ENCODE assay signal across 34 cellular contexts in the genomic region with DNA sequence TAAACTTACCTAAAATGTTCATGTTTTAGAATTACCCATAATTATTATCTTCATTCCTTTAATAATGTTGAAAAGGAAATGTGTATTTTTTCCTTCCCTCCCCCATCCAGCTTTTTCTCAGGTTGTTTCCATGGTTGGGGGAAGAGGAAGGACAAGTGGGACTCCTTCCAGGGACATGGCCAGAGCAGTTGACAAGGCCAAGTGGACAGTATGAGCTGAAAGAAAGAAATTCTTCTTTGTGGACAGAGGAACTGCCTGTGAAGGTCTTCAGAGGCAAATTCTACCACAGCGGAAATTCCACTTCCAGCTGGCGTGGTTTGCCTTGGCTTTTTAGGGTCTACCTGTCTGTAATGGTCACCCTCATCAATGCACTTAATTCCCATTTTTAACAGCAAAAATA. TPM values are rescaled to one million over a fixed set of nuclear protein-coding genes. Genes with fewer than 3 reads are reported as not detected.
"Had no signal": no experiment of that assay in that cellular context is flagged by ENCODE, and none has a peak within 500 bp of the region (broad histone marks: within the 10 kb centered on the region; RNA-seq: fewer than 3 reads in every experiment).

No MANE protein-coding gene starts in this region.

- H3K27ac ChIP-seq: adrenal gland, breast epithelium, coronary artery, dorsolateral prefrontal cortex, WERI-Rb-1 had no signal

- H3K9me3 ChIP-seq: adrenal gland had no signal

- H3K27me3 ChIP-seq: adrenal gland, breast epithelium, dorsolateral prefrontal cortex had no signal

- ATAC-seq: activated CD4-positive, CD25-positive, alpha-beta regulatory T cell treated with anti-CD3 and anti-CD28 coated beads, Interleukin-2, amount 50 U/mL, for 24 hours; activated CD8-positive, alpha-beta T cell treated with anti-CD3 and anti-CD28 coated beads for 36 hours; activated naive CD8-positive, alpha-beta T cell treated with anti-CD3 and anti-CD28 coated beads, Interleukin-2, amount 50 U/mL, for 24 hours; activated T-cell treated with anti-CD3 and anti-CD28 coated beads, Interleukin-2, amount 50 U/mL, for 4 hours; activated T-helper 17 cell treated with anti-CD3 and anti-CD28 coated beads, Interleukin-2, amount 50 U/mL, for 72 hours; esophagus mucosa; T-helper 17 cell had no signal

- H3K9me3 Mint-ChIP-seq: activated naive CD4-positive, alpha-beta T cell treated with anti-CD3 and anti-CD28 coated beads, Interleukin-2, amount 50 U/mL, for 24 hours; activated naive CD8-positive, alpha-beta T cell treated with anti-CD3 and anti-CD28 coated beads, Interleukin-2, amount 50 U/mL, for 24 hours; activated T-cell treated with anti-CD3 and anti-CD28 coated beads, Interleukin-2, amount 50 U/mL, for 4 hours; activated T-helper 17 cell treated with anti-CD3 and anti-CD28 coated beads, Interleukin-2, amount 50 U/mL, for 72 hours; dendritic cell treated with granulocyte-macrophage colony-stimulating factor and Interleukin-4, amounts not matched to agents 40 ng/mL and 50 ng/mL, for 4 days; T-helper 2 cell treated with Interferon-gamma antibody and Interleukin-4, amounts not matched to agents 5 μg/mL and 100 μg/mL, for 36 hours had no signal

- H3K4me1 Mint-ChIP-seq: activated B cell treated with CpG ODN at 0.5 μM for 24 hours; activated naive CD4-positive, alpha-beta T cell treated with anti-CD3 and anti-CD28 coated beads, Interleukin-2, amount 50 U/mL, for 24 hours; activated naive CD8-positive, alpha-beta T cell treated with anti-CD3 and anti-CD28 coated beads for 36 hours; activated naive CD8-positive, alpha-beta T cell treated with anti-CD3 and anti-CD28 coated beads, Interleukin-2, amount 50 U/mL, for 24 hours; activated T-helper 17 cell treated with anti-CD3 and anti-CD28 coated beads, Interleukin-2, amount 50 U/mL, for 72 hours; brain; central memory CD8-positive, alpha-beta T cell; T-helper 17 cell had no signal

- H3K27me3 Mint-ChIP-seq: activated CD8-positive, alpha-beta T cell treated with anti-CD3 and anti-CD28 coated beads for 36 hours; brain; central memory CD8-positive, alpha-beta T cell; dendritic cell treated with granulocyte-macrophage colony-stimulating factor and Interleukin-4, amounts not matched to agents 40 ng/mL and 50 ng/mL, for 4 days had no signal

- H3K4me3 ChIP-seq: adrenal gland, breast epithelium, coronary artery, dorsolateral prefrontal cortex had no signal

- H3K36me3 ChIP-seq: adrenal gland, breast epithelium, WERI-Rb-1 had no signal

- H3K27ac Mint-ChIP-seq: activated B cell treated with CpG ODN at 0.5 μM for 24 hours; activated CD8-positive, alpha-beta T cell treated with anti-CD3 and anti-CD28 coated beads for 36 hours; activated naive CD4-positive, alpha-beta T cell treated with anti-CD3 and anti-CD28 coated beads for 36 hours; activated naive CD4-positive, alpha-beta T cell treated with anti-CD3 and anti-CD28 coated beads, Interleukin-2, amount 50 U/mL, for 24 hours; activated naive CD8-positive, alpha-beta T cell treated with anti-CD3 and anti-CD28 coated beads for 36 hours; activated naive CD8-positive, alpha-beta T cell treated with anti-CD3 and anti-CD28 coated beads, Interleukin-2, amount 50 U/mL, for 24 hours; activated T-helper 17 cell treated with anti-CD3 and anti-CD28 coated beads, Interleukin-2, amount 50 U/mL, for 72 hours; brain; dendritic cell treated with granulocyte-macrophage colony-stimulating factor and Interleukin-4, amounts not matched to agents 40 ng/mL and 50 ng/mL, for 4 days; endodermal cell; T-helper 17 cell; T-helper 2 cell treated with Interferon-gamma antibody and Interleukin-4, amounts not matched to agents 5 μg/mL and 100 μg/mL, for 36 hours had no signal

- FAIRE-seq: frontal cortex had no signal

- H3K4me3 Mint-ChIP-seq: activated B cell treated with CpG ODN at 0.5 μM for 24 hours; activated CD8-positive, alpha-beta T cell treated with anti-CD3 and anti-CD28 coated beads for 36 hours; activated naive CD4-positive, alpha-beta T cell treated with anti-CD3 and anti-CD28 coated beads for 36 hours; activated naive CD4-positive, alpha-beta T cell treated with anti-CD3 and anti-CD28 coated beads, Interleukin-2, amount 50 U/mL, for 24 hours; activated naive CD8-positive, alpha-beta T cell treated with anti-CD3 and anti-CD28 coated beads for 36 hours; activated naive CD8-positive, alpha-beta T cell treated with anti-CD3 and anti-CD28 coated beads, Interleukin-2, amount 50 U/mL, for 24 hours; activated T-cell treated with anti-CD3 and anti-CD28 coated beads, Interleukin-2, amount 50 U/mL, for 4 hours; activated T-helper 17 cell treated with anti-CD3 and anti-CD28 coated beads, Interleukin-2, amount 50 U/mL, for 72 hours; brain; central memory CD8-positive, alpha-beta T cell; dendritic cell treated with granulocyte-macrophage colony-stimulating factor and Interleukin-4, amounts not matched to agents 40 ng/mL and 50 ng/mL, for 4 days; endodermal cell; T-helper 17 cell; T-helper 2 cell treated with Interferon-gamma antibody and Interleukin-4, amounts not matched to agents 5 μg/mL and 100 μg/mL, for 36 hours had no signal

- H3K36me3 Mint-ChIP-seq: activated naive CD4-positive, alpha-beta T cell treated with anti-CD3 and anti-CD28 coated beads, Interleukin-2, amount 50 U/mL, for 24 hours; activated naive CD8-positive, alpha-beta T cell treated with anti-CD3 and anti-CD28 coated beads for 36 hours had no signal

- H3K4me1 ChIP-seq: adrenal gland, breast epithelium had no signal

- DNase-seq: activated B cell treated with CpG ODN at 0.5 μM for 24 hours; activated CD4-positive, alpha-beta T cell treated with anti-CD3 and anti-CD28 coated beads for 48 hours; activated CD4-positive, alpha-beta T cell treated with anti-CD3 and anti-CD28 coated beads, Interleukin-2, amount 50 U/mL, for 1 hour; activated CD4-positive, alpha-beta T cell treated with anti-CD3 and anti-CD28 coated beads, Interleukin-2, amount 50 U/mL, for 48 hours; activated CD8-positive, alpha-beta memory T cell treated with anti-CD3 and anti-CD28 coated beads for 24 hours; activated CD8-positive, alpha-beta T cell treated with anti-CD3 and anti-CD28 coated beads for 36 hours; activated effector memory CD4-positive, alpha-beta T cell treated with anti-CD3 and anti-CD28 coated beads, Interleukin-2, amount 50 U/mL, for 16 hours; activated naive CD4-positive, alpha-beta T cell treated with anti-CD3 and anti-CD28 coated beads for 36 hours; activated naive CD8-positive, alpha-beta T cell treated with anti-CD3 and anti-CD28 coated beads for 36 hours; activated naive CD8-positive, alpha-beta T cell treated with anti-CD3 and anti-CD28 coated beads, Interleukin-2, amount 50 U/mL, for 24 hours; activated T-cell treated with anti-CD3 and anti-CD28 coated beads, Interleukin-2, amount 50 U/mL, for 4 hours; adrenal gland; amygdala; aorta; dorsolateral prefrontal cortex; effector memory CD4-positive, alpha-beta T cell; endodermal cell; foreskin fibroblast; head of caudate nucleus; T-helper 1 cell; T-helper 17 cell; T1000; WERI-Rb-1 had no signal

RNA-seq across cellular contexts. Expression of a gene that starts 33.8 kb away (rescaled TPM):
- total RNA-seq: activated CD8-positive, alpha-beta T cell treated with anti-CD3 and anti-CD28 coated beads for 36 hours; activated naive CD4-positive, alpha-beta T cell treated with anti-CD3 and anti-CD28 coated beads for 36 hours; activated naive CD8-positive, alpha-beta T cell treated with anti-CD3 and anti-CD28 coated beads for 36 hours; activated T-helper 17 cell treated with anti-CD3 and anti-CD28 coated beads, Interleukin-2, amount 50 U/mL, for 72 hours had no signal
